In genomic region chr3:30461311-30461710, GRCh38 we compare ENCODE assay signal across 34 cellular contexts.
DNase-seq lines count a peak whose midpoint lies in the region; ATAC-seq, FAIRE-seq and TF ChIP-seq lines count a peak whose summit lies in the region.
"Had no signal": no experiment of that assay in that cellular context is flagged by ENCODE, and none has a peak within 500 bp of the region (broad histone marks: within the 10 kb centered on the region; RNA-seq: fewer than 3 reads in every experiment).

No MANE protein-coding gene starts in this region.

- H2BK15ac ChIP-seq in IMR-90 (ENCODE audit: low read depth, low read length), result no peak overlapping the region

- intact Hi-C loops in HepG2 (cut with micrococcal nuclease; ENCODE audit: unreplicated experiment), result no loop called here
- intact Hi-C loops in right lobe of liver (cut with DNase I), result no loop called here
- intact Hi-C loops in IMR-90 (cut with micrococcal nuclease), result no loop called here
- intact Hi-C loops in K562 (cut with micrococcal nuclease), result no loop called here

- H2AK9ac ChIP-seq in IMR-90 (replicated peaks; ENCODE audit: low read depth, low read length, poor library complexity), result no peak overlapping the region

- no peak overlapping the region for H4K91ac ChIP-seq in IMR-90 (ENCODE audit: insufficient read depth, low read depth, low read length)

- TF ChIP-seq EP300 in HepG2 (IDR thresholded peaks at IDR 0.05; ENCODE audit: low read depth in 2 of 2, low read length in 2 of 2) (no peak), HepG2 (CRISPR knock-in tag; IDR thresholded peaks at IDR 0.05; ENCODE audit: borderline replicate concordance) (no peak), A549 (IDR thresholded peaks at IDR 0.05) (no peak), K562 (IDR thresholded peaks at IDR 0.05; ENCODE audit: low read length) (no peak), suprapubic skin (IDR thresholded peaks at IDR 0.05) (no peak)

- H3K79me2 ChIP-seq in HepG2 (ENCODE audit: insufficient read depth, low read length) (no peaks in the 10 kb centered on the region), K562 (ENCODE audit: control insufficient read depth, insufficient read depth, low read length) (no peaks in the 10 kb centered on the region)

- no peak for TF ChIP-seq RAD21 in HepG2 (CRISPR knock-in tag; IDR thresholded peaks at IDR 0.05)
- no peak for TF ChIP-seq RAD21 in A549 (conservative IDR thresholded peaks at IDR 0.05 in 1 of 2, IDR thresholded peaks at IDR 0.05 in 1 of 2)
- TF ChIP-seq RAD21 in IMR-90 (IDR thresholded peaks at IDR 0.05; ENCODE audit: low read length), result no peak
- TF ChIP-seq RAD21 in K562 (CRISPR knock-in tag; conservative IDR thresholded peaks at IDR 0.05 in 1 of 2, IDR thresholded peaks at IDR 0.05 in 1 of 2), result no peak

- H3K4me1 ChIP-seq in HepG2 (ENCODE audit: insufficient read depth, low read length) (no peaks in the 10 kb centered on the region; the same call in 1 of the 2 replicates), right lobe of liver (no peaks in the 10 kb centered on the region), A549 (no peaks in the 10 kb centered on the region), IMR-90 (ENCODE audit: control insufficient read depth, insufficient read depth, low read length) (peaks cover 3% of the 10 kb centered on the region), K562 (replicated peaks in 1 of 2; ENCODE audit: control insufficient read depth in 2 of 2, insufficient read depth in 2 of 2, low read length in 2 of 2) (no peaks in the 10 kb centered on the region), suprapubic skin (peaks cover 15% of the 10 kb centered on the region)
- H3K4me1 ChIP-seq: BE2C; BLaER1; BLaER1 treated with 17β-estradiol and CSF1 and Interleukin-3, amounts not matched to agents 10 nM and 100 nM; Caco-2 had no signal

- CTCF ChIA-PET in HepG2 (lab: Yijun Ruan, JAX; ENCODE audit: low intra/inter-chr PET ratio, low total read pairs), result no interaction called here
- CTCF ChIA-PET in A549 (lab: Yijun Ruan, JAX), result interaction anchor here (0.8 kb wide), 1 partner anchor 26 kb away, joined by 3 read pairs; no protein-coding TSS in a partner anchor
- CTCF ChIA-PET in IMR-90 (lab: Yijun Ruan, JAX), result no interaction called here
- CTCF ChIA-PET in K562 (lab: Yijun Ruan, JAX; ENCODE audit: low intra/inter-chr PET ratio), result no interaction called here

- dilution Hi-C loops in IMR-90 (cut with HindIII; ENCODE audit: low sequenced_read_pairs, unreplicated experiment), result no loop called here

- no peak overlapping the region for H3K9ac ChIP-seq in HepG2 (ENCODE audit: insufficient read depth, low read depth, low read length)
- no peak overlapping the region for H3K9ac ChIP-seq in IMR-90 (ENCODE audit: low read depth, low read length)
- no peak overlapping the region for H3K9ac ChIP-seq in K562 (ENCODE audit: insufficient read depth in 1 of 2, low read depth in 2 of 2, low read length in 2 of 2)
- H3K9ac ChIP-seq: BLaER1; BLaER1 treated with 17β-estradiol and CSF1 and Interleukin-3, amounts not matched to agents 10 nM and 100 nM had no signal

- H4K5ac ChIP-seq in IMR-90 (ENCODE audit: low read depth, low read length), result no peak overlapping the region

- H2AK5ac ChIP-seq in IMR-90 (ENCODE audit: low read depth, low read length), result no peak overlapping the region

- DNase-seq in HepG2 (ENCODE audit: low spot score) (no peak), right lobe of liver (no peak), A549 (ENCODE audit: low read depth in 1 of 2, low spot score in 1 of 2) (no peak), IMR-90 (no peak), K562 (ENCODE audit: extremely low read depth in 1 of 4, low spot score in 3 of 4) (no peak), suprapubic skin (ENCODE audit: low spot score in 2 of 2) (no peak)
- DNase-seq: 8988T; ACHN; AML-193; BE2C; C1 segment of cervical spinal cord; Caco-2; Calu3; CD4-positive, alpha-beta memory T cell; CD4-positive, alpha-beta T cell; CD4-positive, CD25-positive, alpha-beta regulatory T cell; CD8-positive, alpha-beta memory T cell; CD8-positive, alpha-beta T cell; COR-L47; DMS 273 treated with DMSO at 0.1 percent for 48 hours; DMS153; DMS53; DMS79; DMS79 treated with DMSO at 0.1 percent for 48 hours; DND-41; EL had no signal

- no peaks in the 10 kb centered on the region for H3K9me3 ChIP-seq in HepG2 (ENCODE audit: low read length)
- no peaks in the 10 kb centered on the region for H3K9me3 ChIP-seq in right lobe of liver
- no peaks in the 10 kb centered on the region for H3K9me3 ChIP-seq in A549
- H3K9me3 ChIP-seq in IMR-90 (ENCODE audit: control insufficient read depth, insufficient read depth, low read length), result no peaks in the 10 kb centered on the region
- H3K9me3 ChIP-seq in K562 (replicated peaks; ENCODE audit: control insufficient read depth, insufficient read depth, low read depth, low read length), result no peaks in the 10 kb centered on the region; the same call in 1 of the 2 replicates
- no peaks in the 10 kb centered on the region for H3K9me3 ChIP-seq in suprapubic skin
- H3K9me3 ChIP-seq: BE2C, Caco-2 had no signal

- H2BK120ac ChIP-seq in IMR-90 (ENCODE audit: low read depth, low read length), result no peak overlapping the region

- no peak overlapping the region for H3K14ac ChIP-seq in IMR-90 (replicated peaks; ENCODE audit: low read depth, low read length)

- no peak overlapping the region for H2BK5ac ChIP-seq in IMR-90 (ENCODE audit: low read depth, low read length, poor library complexity, severe bottlenecking)

- H3K9me1 ChIP-seq in IMR-90 (ENCODE audit: insufficient read depth, low read length), result no peaks in the 10 kb centered on the region
- no peaks in the 10 kb centered on the region for H3K9me1 ChIP-seq in K562 (ENCODE audit: control insufficient read depth, insufficient read depth, low read length)

- 60% methylated on average over 2 of the region's 2 CpGs for WGBS in HepG2 (ENCODE audit: low lambda C conversion rate)
- 73% methylated on average over 2 of the region's 2 CpGs for WGBS in right lobe of liver (ENCODE audit: insufficient coverage, low coverage, low lambda C conversion rate, missing lambda C conversion rate)
- WGBS in A549 (ENCODE audit: missing lambda C conversion rate), result 60% methylated on average over 2 of the region's 2 CpGs
- WGBS in IMR-90 (ENCODE audit: extremely low coverage in 2 of 2, insufficient read length in 1 of 2), 2 experiments, result 100% methylated on average over 2 of the region's 2 CpGs; no CpG with 5 or more reads in 1 of the 2 experiments
- 0% methylated on average over 2 of the region's 2 CpGs for WGBS in K562 (ENCODE audit: insufficient coverage, low coverage, missing lambda C conversion rate)
- 87% methylated on average over 2 of the region's 2 CpGs for WGBS in suprapubic skin

- H3K79me1 ChIP-seq in IMR-90 (ENCODE audit: low read depth in 1 of 2, low read length in 2 of 2), result no peaks in the 10 kb centered on the region

- in situ Hi-C loops in HepG2 (cut with HindIII; ENCODE audit: extremely low pct_ligation_motif_present, low pct_unique_long_range_greater_than_20kb) (no loop called here), IMR-90 (cut with MboI; ENCODE audit: low sequenced_read_pairs) (no loop called here), K562 (cut with MboI) (no loop called here)

- POLR2A ChIA-PET in HepG2 (lab: Yijun Ruan, JAX) (no interaction called here), A549 (lab: Yijun Ruan, JAX) (no interaction called here), IMR-90 (lab: Charles Lee; ENCODE audit: unreplicated experiment) (interaction anchor here (0.6 kb wide), 1 partner anchor 170 kb away, joined by 20 read pairs; no protein-coding TSS in a partner anchor), K562 (lab: Yijun Ruan, JAX) (no interaction called here)

- H3K27me3 ChIP-seq in HepG2 (ENCODE audit: control insufficient read depth in 1 of 2, insufficient read depth in 2 of 2, low read length in 2 of 2) (no peaks in the 10 kb centered on the region; a peak in 1 of 5 replicates), right lobe of liver (no peaks in the 10 kb centered on the region), IMR-90 (ENCODE audit: control insufficient read depth, insufficient read depth, low read length) (no peaks in the 10 kb centered on the region), K562 (ENCODE audit: control insufficient read depth in 2 of 2, insufficient read depth in 2 of 2, low read length in 2 of 2) (no peaks in the 10 kb centered on the region), suprapubic skin (no peaks in the 10 kb centered on the region)
- H3K27me3 ChIP-seq: BE2C; BLaER1; BLaER1 treated with 17β-estradiol and CSF1 and Interleukin-3, amounts not matched to agents 10 nM and 100 nM had no signal

- no peak overlapping the region for H3K18ac ChIP-seq in IMR-90 (ENCODE audit: low read depth, low read length)

- TF ChIP-seq CTCF in HepG2 (CRISPR knock-in tag; IDR thresholded peaks at IDR 0.05) (no peak), right lobe of liver (IDR thresholded peaks at IDR 0.05) (no peak), A549 (IDR thresholded peaks at IDR 0.05) (no peak), IMR-90 (conservative IDR thresholded peaks at IDR 0.05; ENCODE audit: low read depth, low read length) (no peak), K562 (IDR thresholded peaks at IDR 0.05 in 2 of 3, conservative IDR thresholded peaks at IDR 0.05 in 1 of 3; ENCODE audit: insufficient read depth in 2 of 3, low read depth in 1 of 3, low read length in 3 of 3) (no peak), suprapubic skin (IDR thresholded peaks at IDR 0.05) (no peak)

- H2AFZ ChIP-seq in HepG2 (ENCODE audit: low read length) (no peak overlapping the region), IMR-90 (replicated peaks; ENCODE audit: low read length, poor library complexity) (no peak overlapping the region), K562 (ENCODE audit: low read depth, low read length) (no peak overlapping the region)

- H3K4ac ChIP-seq in IMR-90 (ENCODE audit: low read depth, low read length), result no peak overlapping the region

- no peaks in the 10 kb centered on the region for H4K20me1 ChIP-seq in HepG2 (ENCODE audit: insufficient read depth, low read length)
- H4K20me1 ChIP-seq in IMR-90 (ENCODE audit: insufficient read depth, low read length), result no peaks in the 10 kb centered on the region
- H4K20me1 ChIP-seq in K562 (replicated peaks; ENCODE audit: control insufficient read depth, insufficient read depth, low read length), result no peaks in the 10 kb centered on the region
- H4K20me1 ChIP-seq: BLaER1; BLaER1 treated with 17β-estradiol and CSF1 and Interleukin-3, amounts not matched to agents 10 nM and 100 nM had no signal

- TF ChIP-seq POLR2A in HepG2 (IDR thresholded peaks at IDR 0.05; ENCODE audit: insufficient read depth in 1 of 2, low read depth in 2 of 2, low read length in 2 of 2) (no peak), right lobe of liver (IDR thresholded peaks at IDR 0.05) (no peak), A549 (IDR thresholded peaks at IDR 0.05; ENCODE audit: low read length) (no peak), IMR-90 (IDR thresholded peaks at IDR 0.05; ENCODE audit: low read depth, low read length) (no peak), K562 (conservative IDR thresholded peaks at IDR 0.05) (no peak), suprapubic skin (IDR thresholded peaks at IDR 0.05) (no peak)

- no peak overlapping the region for H3K23ac ChIP-seq in IMR-90 (ENCODE audit: low read depth, low read length)

- H3K36me3 ChIP-seq in HepG2 (replicated peaks in 1 of 2; ENCODE audit: control insufficient read depth in 1 of 2, insufficient read depth in 2 of 2, low read length in 2 of 2), result no peaks in the 10 kb centered on the region
- no peaks in the 10 kb centered on the region for H3K36me3 ChIP-seq in right lobe of liver
- H3K36me3 ChIP-seq in IMR-90 (ENCODE audit: control insufficient read depth, insufficient read depth, low read length), result no peaks in the 10 kb centered on the region
- no peaks in the 10 kb centered on the region; the same call in 2 of the 3 replicates for H3K36me3 ChIP-seq in K562 (ENCODE audit: control insufficient read depth, insufficient read depth, low read length)
- H3K36me3 ChIP-seq in suprapubic skin, result no peaks in the 10 kb centered on the region
- H3K36me3 ChIP-seq: BE2C; BLaER1; BLaER1 treated with 17β-estradiol and CSF1 and Interleukin-3, amounts not matched to agents 10 nM and 100 nM had no signal

- FAIRE-seq in HepG2 (lab: Jason Lieb, UNC), result no peak
- no peak for FAIRE-seq in A549 (lab: Jason Lieb, UNC)
- FAIRE-seq in K562 (lab: Jason Lieb, UNC), result no peak
- FAIRE-seq: A204.1, D721Med had no signal

- ATAC-seq in HepG2 (no peak), right lobe of liver (no peak), A549 (no peak), IMR-90 (ENCODE audit: low read depth) (no peak), K562 (no peak), GM21528 (IDR thresholded peaks at IDR 0.05; ENCODE audit: low FRiP score, unreplicated experiment) (no peak), GM19455 (IDR thresholded peaks at IDR 0.05; ENCODE audit: unreplicated experiment) (no peak)
- ATAC-seq: CD8-positive, alpha-beta T cell had no signal

- no peak overlapping the region for H3K56ac ChIP-seq in IMR-90 (ENCODE audit: extremely low read depth, insufficient read depth, low read length)

- no peak overlapping the region for H3K4me3 ChIP-seq in HepG2 (replicated peaks in 1 of 3; ENCODE audit: insufficient read depth in 1 of 3, low read depth in 2 of 3, low read length in 3 of 3)
- no peak overlapping the region for H3K4me3 ChIP-seq in right lobe of liver
- H3K4me3 ChIP-seq in A549, result no peak overlapping the region
- no peak overlapping the region for H3K4me3 ChIP-seq in IMR-90 (ENCODE audit: insufficient read depth, low read depth, low read length)
- no peak overlapping the region for H3K4me3 ChIP-seq in K562
- no peak overlapping the region for H3K4me3 ChIP-seq in suprapubic skin
- H3K4me3 ChIP-seq: BLaER1; BLaER1 treated with 17β-estradiol and CSF1 and Interleukin-3, amounts not matched to agents 10 nM and 100 nM had no signal

- no peak overlapping the region for H3K4me2 ChIP-seq in HepG2 (ENCODE audit: low read depth, low read length)
- H3K4me2 ChIP-seq in A549, result no peak overlapping the region
- H3K4me2 ChIP-seq in IMR-90 (ENCODE audit: low read depth, low read length), result no peak overlapping the region
- no peak overlapping the region for H3K4me2 ChIP-seq in K562 (ENCODE audit: insufficient read depth, low read length)
- H3K4me2 ChIP-seq: BLaER1; BLaER1 treated with 17β-estradiol and CSF1 and Interleukin-3, amounts not matched to agents 10 nM and 100 nM had no signal

- BruUV-seq in HepG2 (replicated peaks; lab: Mats Ljungman, UMichigan) (no TSS peak), IMR-90 (replicated peaks; lab: Mats Ljungman, UMichigan) (no TSS peak), K562 (replicated peaks; lab: Mats Ljungman, UMichigan) (no TSS peak)

- no peak overlapping the region for H4K8ac ChIP-seq in IMR-90 (ENCODE audit: low read depth in 2 of 2, low read length in 2 of 2)

- no peak overlapping the region for H3K27ac ChIP-seq in HepG2 (ENCODE audit: extremely low read length, insufficient read depth, low read length)
- no peak overlapping the region for H3K27ac ChIP-seq in right lobe of liver
- H3K27ac ChIP-seq in A549, result no peak overlapping the region
- no peak overlapping the region for H3K27ac ChIP-seq in IMR-90 (ENCODE audit: insufficient read depth, low read length)
- no peak overlapping the region for H3K27ac ChIP-seq in K562 (ENCODE audit: extremely low read depth, low read depth, low read length)
- no peak overlapping the region for H3K27ac ChIP-seq in suprapubic skin
- H3K27ac ChIP-seq: 22Rv1; BLaER1; BLaER1 treated with 17β-estradiol and CSF1 and Interleukin-3, amounts not matched to agents 10 nM and 100 nM; C4-2B had no signal

- no peak overlapping the region for H2BK20ac ChIP-seq in IMR-90 (ENCODE audit: low read depth, low read length)

Comparison
In these comparisons a context has a peak if more than half of its experiments do, and no peak if none do; other contexts are left out.
1. Of the 241 proteins assayed by ChIP-seq in both HepG2 and K562: peak only in HepG2: MAFF and MAFK; only in K562: MAFG; in both: none; in neither: 238.